1 cellular context compared by ENCODE assay signal in genomic region chr3:123733805-123734526, GRCh38.
TF ChIP-seq lines count a peak whose summit lies in the region.

No MANE protein-coding gene starts in this region.

TF ChIP-seq in HepG2, 621 proteins besides CTCF, POLR2A, EP300 and RAD21 (continued from another document):
- TF ChIP-seq ZNF407 (CRISPR knock-in tag; IDR thresholded peaks at IDR 0.05; ENCODE audit: not compliant biosample characterization): no peak
- no peak for TF ChIP-seq SMARCE1 (IDR thresholded peaks at IDR 0.05; ENCODE audit: borderline replicate concordance)
- TF ChIP-seq ZNF24 (IDR thresholded peaks at IDR 0.05): no peak
- no peak for TF ChIP-seq SIX1 (CRISPR knock-in tag; IDR thresholded peaks at IDR 0.05; ENCODE audit: borderline replicate concordance)
- no peak for TF ChIP-seq KDM2A (CRISPR knock-in tag; IDR thresholded peaks at IDR 0.05; ENCODE audit: borderline replicate concordance, low read depth)
- no peak for TF ChIP-seq PHF20 (CRISPR knock-in tag; IDR thresholded peaks at IDR 0.05)
- TF ChIP-seq ZFP36L1 (CRISPR knock-in tag; IDR thresholded peaks at IDR 0.05): no peak
- no peak for TF ChIP-seq ATF7 (IDR thresholded peaks at IDR 0.05)
- TF ChIP-seq ATF7 (CRISPR knock-in tag; IDR thresholded peaks at IDR 0.05): no peak
- TF ChIP-seq NFYB (CRISPR knock-in tag; IDR thresholded peaks at IDR 0.05): no peak
